Comparison of ENCODE assay signal across 1 cellular context in the genomic region with DNA sequence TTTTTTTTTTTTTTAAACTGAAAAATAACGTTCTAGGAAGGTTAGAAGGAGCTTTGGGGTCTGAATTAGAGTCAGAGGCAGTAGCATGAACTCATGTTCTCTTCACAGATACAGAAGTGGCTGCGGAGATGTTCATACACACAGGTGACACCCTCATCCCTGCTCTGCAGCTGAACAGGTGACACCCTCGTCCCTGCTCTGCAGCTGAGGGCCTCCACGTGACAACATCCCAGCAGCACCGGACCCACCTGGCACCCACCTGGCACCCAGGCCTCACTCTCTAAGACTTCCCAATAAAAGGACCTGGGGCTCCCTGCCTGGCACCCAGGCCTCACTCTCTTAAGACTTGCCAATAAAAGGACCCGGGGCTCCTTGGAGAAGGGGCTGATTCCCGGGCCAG.
TF ChIP-seq lines count a peak whose summit lies in the region.

No MANE protein-coding gene starts in this region.

TF ChIP-seq in HepG2, 621 proteins besides CTCF, POLR2A, EP300 and RAD21:
- TF ChIP-seq SP4 (CRISPR knock-in tag; IDR thresholded peaks at IDR 0.05) (no peak), ZNF34 (CRISPR knock-in tag; IDR thresholded peaks at IDR 0.05; ENCODE audit: borderline replicate concordance) (no peak), ZSCAN31 (CRISPR knock-in tag; IDR thresholded peaks at IDR 0.05; ENCODE audit: low read depth) (no peak), FOXO1 (CRISPR knock-in tag; IDR thresholded peaks at IDR 0.05) (no peak), ZNF17 (CRISPR knock-in tag; IDR thresholded peaks at IDR 0.05) (no peak), RBAK (CRISPR knock-in tag; IDR thresholded peaks at IDR 0.05) (no peak)
- TF ChIP-seq, protein P1, sequence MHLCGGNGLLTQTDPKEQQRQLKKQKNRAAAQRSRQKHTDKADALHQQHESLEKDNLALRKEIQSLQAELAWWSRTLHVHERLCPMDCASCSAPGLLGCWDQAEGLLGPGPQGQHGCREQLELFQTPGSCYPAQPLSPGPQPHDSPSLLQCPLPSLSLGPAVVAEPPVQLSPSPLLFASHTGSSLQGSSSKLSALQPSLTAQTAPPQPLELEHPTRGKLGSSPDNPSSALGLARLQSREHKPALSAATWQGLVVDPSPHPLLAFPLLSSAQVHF (CRISPR knock-in tag; IDR thresholded peaks at IDR 0.05), result no peak
TF ChIP-seq in HepG2: peak in this region for 0.
